In genomic region chr7:51175992-51176388, GRCh38 we compare ENCODE assay signal across 29 cellular contexts.
"Had no signal": no experiment of that assay in that cellular context is flagged by ENCODE, and none has a peak within 500 bp of the region (broad histone marks: within the 10 kb centered on the region; RNA-seq: fewer than 3 reads in every experiment).

No MANE protein-coding gene starts in this region.

- H3K36me3 Mint-ChIP-seq: activated naive CD8-positive, alpha-beta T cell; brain; immature natural killer cell; natural killer cell; T-cell had no signal

- H3K27me3 Mint-ChIP-seq: brain had no signal

- H3K27me3 ChIP-seq: ascending aorta, cardiac muscle cell, colonic mucosa, testis had no signal

- H3K36me3 ChIP-seq: ascending aorta, cardiac muscle cell, colonic mucosa had no signal

- H3K27ac Mint-ChIP-seq: activated naive CD8-positive, alpha-beta T cell; brain; immature natural killer cell; natural killer cell; T-cell; T-helper 2 cell treated with Interferon-gamma antibody and Interleukin-4, amounts not matched to agents 5 μg/mL and 100 μg/mL, for 36 hours had no signal

- H3K4me1 ChIP-seq: ascending aorta, colonic mucosa, testis had no signal

- ATAC-seq: activated CD4-positive, CD25-positive, alpha-beta regulatory T cell treated with anti-CD3 and anti-CD28 coated beads, Interleukin-2, amount 50 U/mL, for 24 hours; natural killer cell; sciatic nerve; stimulated activated naive CD8-positive, alpha-beta T cell treated with anti-CD3 and anti-CD28 coated beads, Interleukin-15, Interleukin-2, amounts not matched to agents 100 U/mL and 50 U/mL, for 24 hours; T-cell had no signal

- H3K9me3 Mint-ChIP-seq: brain; immature natural killer cell; natural killer cell; T-cell; T-helper 2 cell treated with Interferon-gamma antibody and Interleukin-4, amounts not matched to agents 5 μg/mL and 100 μg/mL, for 36 hours had no signal

- DNase-seq: activated CD4-positive, alpha-beta T cell treated with anti-CD3 and anti-CD28 coated beads for 48 hours; activated CD4-positive, alpha-beta T cell treated with anti-CD3 and anti-CD28 coated beads, Interleukin-2, amount 50 U/mL, for 48 hours; activated CD8-positive, alpha-beta memory T cell treated with anti-CD3 and anti-CD28 coated beads for 24 hours; activated effector memory CD4-positive, alpha-beta T cell treated with Interleukin-2 at 50 U/mL for 16 hours; activated naive CD4-positive, alpha-beta T cell treated with Interleukin-2 at 50 U/mL for 16 hours; cerebellar nuclear complex; colonic mucosa; effector CD8-positive, alpha-beta T cell; immature natural killer cell; kidney; midbrain; natural killer cell; posterior cingulate gyrus; stimulated activated CD4-positive, alpha-beta T cell treated with anti-CD3 and anti-CD28 coated beads, Interleukin-12 subunit alpha, Interleukin-12 subunit beta, amount 100 ng/mL, for 4 hours; stimulated activated CD4-positive, alpha-beta T cell treated with anti-CD3 and anti-CD28 coated beads, Interleukin-4, amount 100 ng/mL, for 1 hour; stimulated activated naive CD8-positive, alpha-beta T cell treated with anti-CD3 and anti-CD28 coated beads, Interleukin-15, Interleukin-2, amounts not matched to agents 100 U/mL and 50 U/mL, for 24 hours; T-cell; testis; trophoblast cell had no signal

- H3K4me3 ChIP-seq: ascending aorta, cardiac muscle cell, colonic mucosa, skin epidermis, testis had no signal

- H3K4me3 Mint-ChIP-seq: activated naive CD8-positive, alpha-beta T cell; brain; immature natural killer cell; natural killer cell; T-cell; T-helper 2 cell treated with Interferon-gamma antibody and Interleukin-4, amounts not matched to agents 5 μg/mL and 100 μg/mL, for 36 hours had no signal

- H3K9me3 ChIP-seq: ascending aorta, colonic mucosa, testis had no signal

- H3K27ac ChIP-seq: ascending aorta, cardiac muscle cell, colonic mucosa, skin epidermis, testis had no signal

- H3K4me1 Mint-ChIP-seq: brain, immature natural killer cell, natural killer cell, T-cell had no signal

- FAIRE-seq: frontal cortex, kidney, urothelium cell line had no signal
